Comparison of ENCODE assay signal across 1 cellular context in genomic region chr20:54021446-54022235, GRCh38.
TF ChIP-seq lines count a peak whose summit lies in the region.

No MANE protein-coding gene starts in this region.

TF ChIP-seq in K562, 482 proteins besides CTCF, POLR2A, EP300 and RAD21 (continued from another document):
- TF ChIP-seq ZBTB40 (IDR thresholded peaks at IDR 0.05) (peak; percentile 68), ZBTB40 (CRISPR knock-in tag; IDR thresholded peaks at IDR 0.05) (0 out of 2 replicates have a peak, but pooled peaks have one; percentile 34)
